In the genomic region with DNA sequence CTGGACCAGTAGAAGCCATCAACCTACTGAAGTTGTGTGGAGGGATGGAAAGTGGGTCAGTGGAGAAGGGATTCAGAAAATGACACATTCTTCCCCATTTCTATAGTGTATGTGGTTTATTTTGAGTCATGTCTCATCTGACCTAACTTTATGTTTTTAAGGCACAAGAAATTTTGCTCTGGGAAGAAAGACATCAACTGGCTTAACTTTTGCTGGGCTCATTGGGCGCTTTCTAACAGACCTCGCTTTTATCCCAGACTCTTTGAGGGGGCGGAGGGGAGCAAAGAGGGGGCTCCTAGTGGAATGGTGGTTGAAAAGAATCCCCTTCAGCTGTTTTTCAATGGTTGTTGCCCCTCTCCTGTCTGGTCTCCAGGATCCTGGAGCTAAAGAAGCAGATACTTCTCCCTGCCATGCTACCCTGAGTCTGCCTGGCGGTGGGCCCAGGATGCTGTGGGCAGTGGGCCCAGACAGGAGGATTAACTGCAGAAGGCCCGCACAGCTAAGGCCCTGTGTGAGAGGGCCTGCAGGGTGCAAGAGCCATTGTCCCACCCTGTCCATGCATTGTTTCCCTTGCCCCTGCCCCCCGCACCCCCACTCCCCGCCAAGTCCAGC, we compare ENCODE assay signal across 1 cellular context.
TF ChIP-seq lines count a peak whose summit lies in the region.

No MANE protein-coding gene starts in this region.

TF ChIP-seq in endothelial cell of umbilical vein, 7 proteins besides CTCF, POLR2A, EP300 and RAD21:
- TF ChIP-seq MAX (IDR thresholded peaks at IDR 0.05; ENCODE audit: insufficient read depth, insufficient read length) (no peak), FOS (IDR thresholded peaks at IDR 0.05; ENCODE audit: borderline replicate concordance, insufficient read depth, low read length) (no peak), POLR2AphosphoS5 (IDR thresholded peaks at IDR 0.05; ENCODE audit: insufficient read depth, low read depth, low read length) (no peak), EZH2 (IDR thresholded peaks at IDR 0.05; ENCODE audit: borderline replicate concordance, low read depth, low read length, severe bottlenecking) (no peak), MYC (IDR thresholded peaks at IDR 0.05; ENCODE audit: low read depth, low read length) (no peak), JUN (IDR thresholded peaks at IDR 0.05; ENCODE audit: borderline replicate concordance, insufficient read depth, insufficient read length, low read depth) (no peak), GATA2 (IDR thresholded peaks at IDR 0.05; ENCODE audit: insufficient read depth, insufficient read length, low read depth, low read length) (no peak)
